In genomic region chr7:82723411-82723810, GRCh38 we compare ENCODE assay signal across 17 cellular contexts.
A peak's percentile ranks its signal among the peaks of the same experiment; 100 is the strongest.
DNase-seq lines count a peak whose midpoint lies in the region; ATAC-seq and TF ChIP-seq lines count a peak whose summit lies in the region.
"Had no signal": no experiment of that assay in that cellular context is flagged by ENCODE, and none has a peak within 500 bp of the region (broad histone marks: within the 10 kb centered on the region; RNA-seq: fewer than 3 reads in every experiment).

No MANE protein-coding gene starts in this region.

- H2BK120ac ChIP-seq in mesenchymal stem cell (ENCODE audit: low read depth, low read length), result no peak overlapping the region

- H3K27me3 ChIP-seq in GM23338 (ENCODE audit: insufficient read depth) (no peaks in the 10 kb centered on the region), adipocyte (replicated peaks; ENCODE audit: control insufficient read depth, insufficient read depth, low read length) (no peaks in the 10 kb centered on the region), mesenchymal stem cell (ENCODE audit: control insufficient read depth in 1 of 2, insufficient read depth in 1 of 2, low read length in 2 of 2) (no peaks in the 10 kb centered on the region)
- H3K27me3 ChIP-seq: SJSA1 had no signal

- H3K4me1 Mint-ChIP-seq in GM23338, result peaks cover 13% of the 10 kb centered on the region; the same call in 2 of the 3 replicates
- no peaks in the 10 kb centered on the region for H3K4me1 Mint-ChIP-seq in activated T-cell treated with anti-CD3 and anti-CD28 coated beads, Interleukin-2, amount 50 U/mL, for 4 hours (ENCODE audit: low read depth)

- no peak overlapping the region for H4K8ac ChIP-seq in mesenchymal stem cell (ENCODE audit: low read length)

- 100% methylated on average over 1 of the region's 1 CpG for WGBS in mesenchymal stem cell

- H3K79me2 ChIP-seq in GM23338 (replicated peaks; ENCODE audit: insufficient read depth), result no peaks in the 10 kb centered on the region

- H2AFZ ChIP-seq in GM23338 (peak overlapping the region; percentile 64; the same call in 1 of the 2 replicates), mesenchymal stem cell (ENCODE audit: low read depth, low read length) (no peak overlapping the region)
- H2AFZ ChIP-seq: PC-9 had no signal

- H2BK5ac ChIP-seq in mesenchymal stem cell (ENCODE audit: low read depth, low read length, poor library complexity, severe bottlenecking), result no peak overlapping the region

- H3K4me1 ChIP-seq in GM23338 (ENCODE audit: insufficient read depth) (peaks cover 11% of the 10 kb centered on the region), adipocyte (ENCODE audit: control insufficient read depth, insufficient read depth, low read length) (peaks cover 12% of the 10 kb centered on the region), mesenchymal stem cell (ENCODE audit: control insufficient read depth, insufficient read depth, low read depth, low read length) (no peaks in the 10 kb centered on the region)

- H3K79me1 ChIP-seq in mesenchymal stem cell (replicated peaks; ENCODE audit: low read length, poor library complexity, severe bottlenecking), result no peaks in the 10 kb centered on the region

- no peak overlapping the region for H2BK12ac ChIP-seq in mesenchymal stem cell (ENCODE audit: low read length in 2 of 2)

- no peak overlapping the region for H3K27ac Mint-ChIP-seq in GM23338

- no peaks in the 10 kb centered on the region for H3F3A ChIP-seq in GM23338 (replicated peaks; ENCODE audit: low read depth)

- H4K91ac ChIP-seq in mesenchymal stem cell (ENCODE audit: low read length), result no peak overlapping the region

- no peaks in the 10 kb centered on the region for H3K9me3 ChIP-seq in adipocyte (ENCODE audit: control insufficient read depth, low read length)
- no peaks in the 10 kb centered on the region for H3K9me3 ChIP-seq in mesenchymal stem cell (ENCODE audit: control insufficient read depth, low read length)
- H3K9me3 ChIP-seq: A549, SJSA1 had no signal

- peak; percentile 11 for DNase-seq in AG20443 (ENCODE audit: low spot score)
- DNase-seq in GM23338 (ENCODE audit: low spot score), result no peak
- peak; percentile 31 for DNase-seq in adipocyte (ENCODE audit: low read depth)
- DNase-seq in mesenchymal stem cell, result no peak
- no peak for DNase-seq in activated T-cell treated with anti-CD3 and anti-CD28 coated beads, Interleukin-2, amount 50 U/mL, for 4 hours
- DNase-seq in NCI-H187 (lab: John Stamatoyannopoulos, UW), result no peak
- DNase-seq in RWPE1 (ENCODE audit: low spot score), result no peak
- DNase-seq in stimulated activated naive CD4-positive, alpha-beta T cell (lab: John Stamatoyannopoulos, UW), result no peak
- DNase-seq: C1 segment of cervical spinal cord, DMS79, NCI-H1105, NCI-H1694, NCI-H510A treated with DMSO at 0.1 percent for 48 hours, PC-9 had no signal

- TF ChIP-seq CTCF in GM23338 (conservative IDR thresholded peaks at IDR 0.05; ENCODE audit: low read depth in 2 of 2) (no peak), RWPE1 (conservative IDR thresholded peaks at IDR 0.05; ENCODE audit: low read depth) (no peak)

- H3K4me3 Mint-ChIP-seq in GM23338, result no peak overlapping the region
- no peak overlapping the region for H3K4me3 Mint-ChIP-seq in activated T-cell treated with anti-CD3 and anti-CD28 coated beads, Interleukin-2, amount 50 U/mL, for 4 hours

- no peaks in the 10 kb centered on the region for H3K27me3 Mint-ChIP-seq in GM23338 (ENCODE audit: insufficient read depth, low read depth, poor library complexity)
- H3K27me3 Mint-ChIP-seq in activated T-cell treated with anti-CD3 and anti-CD28 coated beads, Interleukin-2, amount 50 U/mL, for 4 hours (ENCODE audit: low read depth), result no peaks in the 10 kb centered on the region

- ATAC-seq in GM23338, result no peak
- ATAC-seq in activated T-cell treated with anti-CD3 and anti-CD28 coated beads, Interleukin-2, amount 50 U/mL, for 4 hours, result no peak
- ATAC-seq: HCT116 had no signal

- H2AK5ac ChIP-seq in mesenchymal stem cell (ENCODE audit: low read length, severe bottlenecking), result no peak overlapping the region

- H3K27ac ChIP-seq in GM23338 (ENCODE audit: low read depth) (no peak overlapping the region), mesenchymal stem cell (ENCODE audit: low read length, poor library complexity, severe bottlenecking) (no peak overlapping the region), RWPE1 (no peak overlapping the region)
- H3K27ac ChIP-seq: A549, PC-9, SJSA1 had no signal

- H3K4ac ChIP-seq in mesenchymal stem cell (ENCODE audit: low read depth in 1 of 2, low read length in 2 of 2), result no peak overlapping the region

- CTCF ChIA-PET in RWPE1 (lab: Yijun Ruan, JAX), result interaction anchor here (0.5 to 0.9 kb wide), 4 partner anchors 16 to 148 kb away, joined by 3 to 5 read pairs (median 3); no protein-coding TSS in a partner anchor

- H3K4me3 ChIP-seq in GM23338 (no peak overlapping the region), adipocyte (ENCODE audit: low read length) (no peak overlapping the region), mesenchymal stem cell (ENCODE audit: insufficient read depth in 1 of 2, low read depth in 1 of 2, low read length in 2 of 2) (no peak overlapping the region)
- H3K4me3 ChIP-seq: A549, PC-9, SJSA1 had no signal

- no peaks in the 10 kb centered on the region for H3K36me3 Mint-ChIP-seq in GM23338 (ENCODE audit: low read depth)
- no peaks in the 10 kb centered on the region for H3K36me3 Mint-ChIP-seq in activated T-cell treated with anti-CD3 and anti-CD28 coated beads, Interleukin-2, amount 50 U/mL, for 4 hours (ENCODE audit: insufficient read depth)

- no peaks in the 10 kb centered on the region for H3K9me2 ChIP-seq in GM23338 (ENCODE audit: insufficient read depth)

- H2BK15ac ChIP-seq in mesenchymal stem cell (ENCODE audit: low read depth, poor library complexity, severe bottlenecking), result no peak overlapping the region

- no peak overlapping the region for H3K14ac ChIP-seq in mesenchymal stem cell (ENCODE audit: low read length in 2 of 2)

- POLR2A ChIA-PET in RWPE1 (lab: Yijun Ruan, JAX; ENCODE audit: low non-redundant PET), result no interaction called here

- H3K36me3 ChIP-seq in GM23338 (ENCODE audit: insufficient read depth), result no peaks in the 10 kb centered on the region
- H3K36me3 ChIP-seq in adipocyte (ENCODE audit: control insufficient read depth, insufficient read depth, low read length, severe bottlenecking), result no peaks in the 10 kb centered on the region
- no peaks in the 10 kb centered on the region for H3K36me3 ChIP-seq in mesenchymal stem cell (ENCODE audit: control insufficient read depth in 1 of 2, insufficient read depth in 2 of 2, low read depth in 1 of 2, low read length in 2 of 2)
- H3K36me3 ChIP-seq: SJSA1 had no signal

- H3K9me3 Mint-ChIP-seq in GM23338, result no peaks in the 10 kb centered on the region; the same call in 2 of the 3 replicates
- H3K9me3 Mint-ChIP-seq in activated T-cell treated with anti-CD3 and anti-CD28 coated beads, Interleukin-2, amount 50 U/mL, for 4 hours, result no peaks in the 10 kb centered on the region

- H3K9ac ChIP-seq in adipocyte (ENCODE audit: low read length) (no peak overlapping the region), mesenchymal stem cell (ENCODE audit: low read length) (peak overlapping the region; percentile 24)

- H3K18ac ChIP-seq in mesenchymal stem cell (ENCODE audit: low read depth in 1 of 2, low read length in 2 of 2), result no peak overlapping the region

- H3K23ac ChIP-seq in mesenchymal stem cell (ENCODE audit: low read length in 2 of 2), result no peak overlapping the region

- H3K4me2 ChIP-seq in GM23338, result no peak overlapping the region
- no peak overlapping the region for H3K4me2 ChIP-seq in mesenchymal stem cell (ENCODE audit: low read length, poor library complexity, severe bottlenecking)
- H3K4me2 ChIP-seq: A549, PC-9 had no signal

- H4K20me1 ChIP-seq in GM23338 (replicated peaks; ENCODE audit: insufficient read depth), result no peaks in the 10 kb centered on the region

TF ChIP-seq in GM23338, 12 proteins besides CTCF, POLR2A, EP300 and RAD21 (continues in another document):
- TF ChIP-seq NANOG (IDR thresholded peaks at IDR 0.05; ENCODE audit: borderline replicate concordance), result no peak
- TF ChIP-seq EZH2 (IDR thresholded peaks at IDR 0.05; ENCODE audit: low read depth, unreplicated experiment), result no peak
- no peak for TF ChIP-seq ZNF114 (CRISPR knock-in tag; IDR thresholded peaks at IDR 0.05)
- TF ChIP-seq JUNB (IDR thresholded peaks at IDR 0.05; ENCODE audit: unreplicated experiment), result no peak
- no peak for TF ChIP-seq EZH2phosphoT487 (IDR thresholded peaks at IDR 0.05; ENCODE audit: unreplicated experiment)
- no peak for TF ChIP-seq STAT1 (IDR thresholded peaks at IDR 0.05; ENCODE audit: unreplicated experiment)
- no peak for TF ChIP-seq REST (IDR thresholded peaks at IDR 0.05; ENCODE audit: unreplicated experiment)
- no peak for TF ChIP-seq POLR2AphosphoS5 (IDR thresholded peaks at IDR 0.05; ENCODE audit: low read depth)
- TF ChIP-seq ZNF331 (CRISPR knock-in tag; IDR thresholded peaks at IDR 0.05; ENCODE audit: low read depth), result no peak
- TF ChIP-seq CREB1 (CRISPR knock-in tag; IDR thresholded peaks at IDR 0.05; ENCODE audit: low read depth), result no peak

Comparison
In these comparisons a context has a peak if more than half of its experiments do, and no peak if none do; other contexts are left out.
1. DNase-seq: peak in AG20443 (single experiment) and adipocyte (single experiment); none in GM23338 (single experiment), mesenchymal stem cell (single experiment), activated T-cell treated with anti-CD3 and anti-CD28 coated beads, Interleukin-2, amount 50 U/mL, for 4 hours (single experiment), NCI-H187 (0 of 2), RWPE1 (single experiment) and stimulated activated naive CD4-positive, alpha-beta T cell (0 of 6).